1 cellular context compared by ENCODE assay signal in the genomic region with DNA sequence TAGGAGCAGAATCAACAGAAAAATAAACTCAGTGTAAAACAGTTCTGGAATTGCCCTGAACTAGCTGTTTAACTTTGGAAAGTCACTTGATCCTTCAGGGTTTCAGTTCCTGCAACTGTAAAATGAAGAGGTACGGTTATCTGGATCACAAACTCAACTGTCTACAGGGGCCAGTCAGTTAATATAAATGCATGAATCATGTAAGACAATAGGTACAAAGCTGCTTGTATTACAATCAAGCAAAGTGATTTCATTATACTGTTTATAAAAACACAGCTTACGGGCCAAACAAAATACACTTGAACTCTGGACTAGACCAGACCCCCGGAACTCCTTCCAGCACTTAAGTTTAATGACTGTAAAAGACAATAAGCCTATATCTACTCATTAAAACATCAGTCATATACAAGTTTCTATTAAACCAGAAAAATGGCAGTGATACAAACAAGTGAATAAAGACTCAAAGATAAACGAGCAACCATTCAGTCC.
TF ChIP-seq lines count a peak whose summit lies in the region.

No MANE protein-coding gene starts in this region.

TF ChIP-seq in endothelial cell of umbilical vein, 7 proteins besides CTCF, POLR2A, EP300 and RAD21 (continued from another document):
- TF ChIP-seq GATA2 (IDR thresholded peaks at IDR 0.05; ENCODE audit: insufficient read depth, insufficient read length, low read depth, low read length) (peak; percentile 84), POLR2AphosphoS5 (IDR thresholded peaks at IDR 0.05; ENCODE audit: insufficient read depth, low read depth, low read length) (peak; percentile 78), EZH2 (IDR thresholded peaks at IDR 0.05; ENCODE audit: borderline replicate concordance, low read depth, low read length, severe bottlenecking) (no peak), JUN (IDR thresholded peaks at IDR 0.05; ENCODE audit: borderline replicate concordance, insufficient read depth, insufficient read length, low read depth) (peak; percentile 77)
TF ChIP-seq in endothelial cell of umbilical vein: peak in this region for 4.
